Comparison of ENCODE assay signal across 13 cellular contexts in the genomic region with DNA sequence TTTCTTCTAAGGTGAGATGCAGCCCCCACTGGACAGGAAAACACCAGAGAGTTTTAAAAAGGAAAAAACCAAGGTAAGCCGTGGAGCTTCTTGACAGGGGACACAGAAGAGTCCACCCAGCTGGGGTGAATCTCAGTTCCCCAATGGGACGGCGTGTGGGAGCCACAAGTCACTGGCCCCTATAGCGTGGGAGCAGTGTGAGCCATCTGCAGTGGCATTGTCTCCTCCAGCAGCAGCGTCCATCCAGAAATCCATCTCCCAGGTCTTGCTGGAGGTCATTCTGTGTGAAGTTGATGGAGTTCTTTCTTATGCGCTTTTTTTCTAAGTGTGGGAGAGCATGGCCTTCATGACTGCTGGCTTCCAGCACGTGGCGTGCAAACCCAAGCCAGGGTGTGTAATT. TPM values are rescaled to one million over a fixed set of nuclear protein-coding genes. Genes with fewer than 3 reads are reported as not detected.
DNase-seq lines count a peak whose midpoint lies in the region; ATAC-seq, FAIRE-seq and TF ChIP-seq lines count a peak whose summit lies in the region.
"Had no signal": no experiment of that assay in that cellular context is flagged by ENCODE, and none has a peak within 500 bp of the region (broad histone marks: within the 10 kb centered on the region; RNA-seq: fewer than 3 reads in every experiment).

No MANE protein-coding gene starts in this region.

- in situ Hi-C loops in K562 (cut with MboI) = no loop called here

- intact Hi-C loops in K562 (cut with micrococcal nuclease) = no loop called here

- no peak for TF ChIP-seq RAD21 in K562 (CRISPR knock-in tag; conservative IDR thresholded peaks at IDR 0.05 in 1 of 2, IDR thresholded peaks at IDR 0.05 in 1 of 2)

- DNase-seq in GM12891 (ENCODE audit: insufficient read length, low spot score) (no peak), MV-4-11 (lab: John Stamatoyannopoulos, UW) (peak; percentile 17), K562 (ENCODE audit: extremely low read depth in 1 of 4, low spot score in 3 of 4) (no peak), RCC 7860 (ENCODE audit: low spot score) (no peak), Peyer's patch (no peak)

- H3K9me1 ChIP-seq in K562 (ENCODE audit: control insufficient read depth, insufficient read depth, low read length) = no peaks in the 10 kb centered on the region

- FAIRE-seq in GM12891 (lab: Jason Lieb, UNC) (no peak), K562 (lab: Jason Lieb, UNC) (no peak), RCC 7860 (lab: Jason Lieb, UNC) (no peak)
- FAIRE-seq: G401.6, GM19239, H54 had no signal

- ATAC-seq in K562 = peak; percentile 55; the same call in 2 of the 3 replicates
- ATAC-seq in GM21528 (IDR thresholded peaks at IDR 0.05; ENCODE audit: low FRiP score, unreplicated experiment) = no peak

- CTCF ChIA-PET in K562 (lab: Yijun Ruan, JAX; ENCODE audit: low intra/inter-chr PET ratio) = interaction anchor here (1.2 to 1.6 kb wide), 2 partner anchors 66 to 82 kb away, joined by 4 to 9 read pairs; a partner anchor contains a TSS

- no peak for TF ChIP-seq EP300 in K562 (IDR thresholded peaks at IDR 0.05; ENCODE audit: low read length)

- TF ChIP-seq POLR2A in GM12891 (IDR thresholded peaks at IDR 0.05; ENCODE audit: low read depth, low read length) = no peak
- no peak for TF ChIP-seq POLR2A in K562 (conservative IDR thresholded peaks at IDR 0.05)
- no peak for TF ChIP-seq POLR2A in Peyer's patch (IDR thresholded peaks at IDR 0.05)

- H3K9ac ChIP-seq in K562 (ENCODE audit: insufficient read depth in 1 of 2, low read depth in 2 of 2, low read length in 2 of 2) = peak overlapping the region in 1 of 2 experiments; percentile 55; a peak in 2 of 4 replicates
- H3K9ac ChIP-seq: SK-N-SH had no signal

- WGBS in K562 (ENCODE audit: insufficient coverage, low coverage, missing lambda C conversion rate) = 87% methylated on average over 8 of the region's 8 CpGs

- peak overlapping the region; percentile 23 for H3K27ac ChIP-seq in C4-2B
- no peak overlapping the region for H3K27ac ChIP-seq in K562 (ENCODE audit: extremely low read depth, low read depth, low read length)
- no peak overlapping the region for H3K27ac ChIP-seq in Peyer's patch
- H3K27ac ChIP-seq: RWPE1 had no signal

- H3K4me1 ChIP-seq in K562 (replicated peaks in 1 of 2; ENCODE audit: control insufficient read depth in 2 of 2, insufficient read depth in 2 of 2, low read length in 2 of 2) (peaks cover 11 to 40% of the 10 kb centered on the region in 2 experiments; a peak in 4 of 5 replicates), Peyer's patch (no peaks in the 10 kb centered on the region)
- H3K4me1 ChIP-seq: BE2C had no signal

- H3K9me3 ChIP-seq in K562 (replicated peaks; ENCODE audit: control insufficient read depth, insufficient read depth, low read depth, low read length) = no peaks in the 10 kb centered on the region
- no peaks in the 10 kb centered on the region for H3K9me3 ChIP-seq in Peyer's patch
- H3K9me3 ChIP-seq: BE2C, SK-N-SH had no signal

- H2AFZ ChIP-seq in K562 (ENCODE audit: low read depth, low read length) = no peak overlapping the region

- H3K36me3 ChIP-seq in K562 (ENCODE audit: control insufficient read depth, insufficient read depth, low read length) (peaks cover 20% of the 10 kb centered on the region), Peyer's patch (peaks cover 0 to 5% (median 0%) of the 10 kb centered on the region in 3 donors)
- H3K36me3 ChIP-seq: BE2C had no signal

- TF ChIP-seq CTCF in C4-2B (conservative IDR thresholded peaks at IDR 0.05) = no peak
- TF ChIP-seq CTCF in K562 (IDR thresholded peaks at IDR 0.05 in 2 of 3, conservative IDR thresholded peaks at IDR 0.05 in 1 of 3; ENCODE audit: insufficient read depth in 2 of 3, low read depth in 1 of 3, low read length in 3 of 3) = no peak
- no peak for TF ChIP-seq CTCF in Peyer's patch (IDR thresholded peaks at IDR 0.05)

- H4K20me1 ChIP-seq in K562 (replicated peaks; ENCODE audit: control insufficient read depth, insufficient read depth, low read length) = no peaks in the 10 kb centered on the region

- H3K79me2 ChIP-seq in K562 (ENCODE audit: control insufficient read depth, insufficient read depth, low read length) = 0 out of 3 replicates have a peak, but pooled peaks cover 6% of the 10 kb centered on the region

- POLR2A ChIA-PET in K562 (lab: Yijun Ruan, JAX) = interaction anchor here (0.7 to 1.3 kb wide), 3 partner anchors 16 to 86 kb away, joined by 3 to 5 read pairs (median 4); a partner anchor contains a TSS

- H3K27me3 ChIP-seq in K562 (ENCODE audit: control insufficient read depth in 2 of 2, insufficient read depth in 2 of 2, low read length in 2 of 2) (no peaks in the 10 kb centered on the region), Peyer's patch (no peaks in the 10 kb centered on the region)
- H3K27me3 ChIP-seq: BE2C had no signal

- H3K4me3 ChIP-seq in K562 (no peak overlapping the region), Peyer's patch (no peak overlapping the region)

- H3K4me2 ChIP-seq in K562 (ENCODE audit: insufficient read depth, low read length) = no peak overlapping the region
- H3K4me2 ChIP-seq: SK-N-SH had no signal

- BruUV-seq in K562 (replicated peaks; lab: Mats Ljungman, UMichigan) = no TSS peak

TF ChIP-seq in GM12891, 5 proteins besides CTCF, POLR2A, EP300 and RAD21:
- TF ChIP-seq PAX5 (IDR thresholded peaks at IDR 0.05; ENCODE audit: insufficient read depth, low read length, severe bottlenecking) (no peak), SPI1 (IDR thresholded peaks at IDR 0.05; ENCODE audit: low read depth, low read length) (peak; percentile 71), TAF1 (IDR thresholded peaks at IDR 0.05; ENCODE audit: low read depth, low read length) (no peak)

TF ChIP-seq in K562, 482 proteins besides CTCF, POLR2A, EP300 and RAD21 (continues in another document):
- no peak for TF ChIP-seq BDP1 (IDR thresholded peaks at IDR 0.05; ENCODE audit: insufficient read depth, insufficient read length)
- TF ChIP-seq SRSF7 (optimal IDR thresholded peaks at IDR 0.05; ENCODE audit: low read depth, low read length) = no peak
- no peak for TF ChIP-seq ZC3H11A (IDR thresholded peaks at IDR 0.05; ENCODE audit: low read depth, low read length)
- TF ChIP-seq, protein P1, sequence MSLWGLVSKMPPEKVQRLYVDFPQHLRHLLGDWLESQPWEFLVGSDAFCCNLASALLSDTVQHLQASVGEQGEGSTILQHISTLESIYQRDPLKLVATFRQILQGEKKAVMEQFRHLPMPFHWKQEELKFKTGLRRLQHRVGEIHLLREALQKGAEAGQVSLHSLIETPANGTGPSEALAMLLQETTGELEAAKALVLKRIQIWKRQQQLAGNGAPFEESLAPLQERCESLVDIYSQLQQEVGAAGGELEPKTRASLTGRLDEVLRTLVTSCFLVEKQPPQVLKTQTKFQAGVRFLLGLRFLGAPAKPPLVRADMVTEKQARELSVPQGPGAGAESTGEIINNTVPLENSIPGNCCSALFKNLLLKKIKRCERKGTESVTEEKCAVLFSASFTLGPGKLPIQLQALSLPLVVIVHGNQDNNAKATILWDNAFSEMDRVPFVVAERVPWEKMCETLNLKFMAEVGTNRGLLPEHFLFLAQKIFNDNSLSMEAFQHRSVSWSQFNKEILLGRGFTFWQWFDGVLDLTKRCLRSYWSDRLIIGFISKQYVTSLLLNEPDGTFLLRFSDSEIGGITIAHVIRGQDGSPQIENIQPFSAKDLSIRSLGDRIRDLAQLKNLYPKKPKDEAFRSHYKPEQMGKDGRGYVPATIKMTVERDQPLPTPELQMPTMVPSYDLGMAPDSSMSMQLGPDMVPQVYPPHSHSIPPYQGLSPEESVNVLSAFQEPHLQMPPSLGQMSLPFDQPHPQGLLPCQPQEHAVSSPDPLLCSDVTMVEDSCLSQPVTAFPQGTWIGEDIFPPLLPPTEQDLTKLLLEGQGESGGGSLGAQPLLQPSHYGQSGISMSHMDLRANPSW (CRISPR knock-in tag; IDR thresholded peaks at IDR 0.05) = no peak
- TF ChIP-seq, protein P2, sequence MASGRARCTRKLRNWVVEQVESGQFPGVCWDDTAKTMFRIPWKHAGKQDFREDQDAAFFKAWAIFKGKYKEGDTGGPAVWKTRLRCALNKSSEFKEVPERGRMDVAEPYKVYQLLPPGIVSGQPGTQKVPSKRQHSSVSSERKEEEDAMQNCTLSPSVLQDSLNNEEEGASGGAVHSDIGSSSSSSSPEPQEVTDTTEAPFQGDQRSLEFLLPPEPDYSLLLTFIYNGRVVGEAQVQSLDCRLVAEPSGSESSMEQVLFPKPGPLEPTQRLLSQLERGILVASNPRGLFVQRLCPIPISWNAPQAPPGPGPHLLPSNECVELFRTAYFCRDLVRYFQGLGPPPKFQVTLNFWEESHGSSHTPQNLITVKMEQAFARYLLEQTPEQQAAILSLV (tag; IDR thresholded peaks at IDR 0.05) = no peak

RNA-seq across cellular contexts. Expression of a gene that starts 17.9 kb away (rescaled TPM):
- 1.4 TPM for polyA plus RNA-seq in GM12891 (2012; ENCODE audit: low read depth, missing spikeins)
- total RNA-seq in K562 (2011; cell fraction: chromatin; rRNA removed; ENCODE audit: low replicate concordance) = 37.0 and 45.9 TPM in 2 replicates
- 20.3 and 21.8 TPM in 2 replicates for total RNA-seq in K562 (2011; cell fraction: nucleolus; rRNA removed)
- 24.5 and 28.1 TPM in 2 replicates for total RNA-seq in K562 (2011; cell fraction: nucleoplasm; rRNA removed)
- total RNA-seq in K562 (2014; rRNA removed) (11.9 and 12.4 TPM in 2 replicates), K562 (2014; rRNA removed; fragmentation: Illumina TruSeq; extraction: Trizol) (13.6 and 14.0 TPM in 2 replicates), K562 (2015; rRNA removed; fragmentation: Illumina TruSeq; extraction: Trizol) (18.7 TPM in 2 replicates), K562 (2021) (12.2 and 12.4 TPM in 2 replicates), Peyer's patch (10 to 100 TPM in 3 of 4 donors, 1 to 10 TPM in 1; 9.9 to 17.2 (median 14.4) TPM)
- polyA plus RNA-seq in K562 (2011; rRNA removed) (15.2 and 19.4 TPM in 2 replicates), K562 (2014; fragmentation: Illumina TruSeq; extraction: Trizol) (10.9 and 13.2 TPM in 2 replicates), K562 (2014; fragmentation: Nextera tagmentation; extraction: Ambion mirVana) (10 to 100 TPM; 14.7 to 21.8 TPM), K562 (2014; rRNA removed) (20.8 and 21.6 TPM in 2 replicates)
- 6.8 and 10.4 TPM in 2 replicates for polyA plus RNA-seq in K562 (2011; cell fraction: cytosol; rRNA removed)
- 42.5 and 50.0 TPM in 2 replicates for polyA plus RNA-seq in K562 (2011; cell fraction: nucleus; rRNA removed)
- 11.7 and 11.9 TPM in 2 replicates for polyA plus RNA-seq in K562 (2012)
- 21.3 and 22.7 TPM in 2 replicates for polyA minus RNA-seq in K562 (2011; rRNA and poly(A)+ RNA removed)
- polyA minus RNA-seq in K562 (2011; cell fraction: cytosol; rRNA and poly(A)+ RNA removed) = 5.0 and 5.8 TPM in 2 replicates
- polyA minus RNA-seq in K562 (2011; cell fraction: nucleus; rRNA and poly(A)+ RNA removed) = 8.5 and 12.0 TPM in 2 replicates
